Comparison of ENCODE assay signal across 23 cellular contexts in the genomic region with DNA sequence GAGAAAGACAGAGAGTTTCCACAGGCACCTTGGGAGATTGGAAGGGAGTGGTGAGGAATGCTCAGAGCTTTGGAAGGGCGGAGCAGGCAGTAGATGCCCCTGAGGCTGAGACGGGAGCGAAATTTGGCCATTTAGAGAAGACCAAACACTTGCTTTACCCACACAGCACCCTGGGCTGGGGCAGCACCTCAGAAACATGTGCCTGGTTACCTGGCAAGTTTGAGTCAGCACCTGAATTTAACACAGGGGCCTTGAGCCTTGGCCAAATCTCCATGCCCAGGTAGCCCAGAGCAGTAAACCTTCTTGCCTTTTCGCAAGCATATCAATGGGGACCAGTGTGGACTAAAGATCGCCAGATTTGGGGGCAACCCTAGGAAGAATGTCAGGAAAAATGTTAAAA.
A peak's percentile ranks its signal among the peaks of the same experiment; 100 is the strongest.
DNase-seq lines count a peak whose midpoint lies in the region; ATAC-seq, FAIRE-seq and TF ChIP-seq lines count a peak whose summit lies in the region.
"Had no signal": no experiment of that assay in that cellular context is flagged by ENCODE, and none has a peak within 500 bp of the region (broad histone marks: within the 10 kb centered on the region; RNA-seq: fewer than 3 reads in every experiment).

No MANE protein-coding gene starts in this region.

- intact Hi-C loops in heart right ventricle (cut with DNase I): no loop called here
- intact Hi-C loops in body of pancreas (cut with DNase I): no loop called here
- intact Hi-C loops in pancreas (cut with DNase I): no loop called here
- intact Hi-C loops in breast epithelium (cut with DNase I; ENCODE audit: low total_unique reads): loop anchor here (5.0 kb wide), 1 partner anchor 812 kb away; no protein-coding TSS in a partner anchor

- H3K27me3 ChIP-seq in cardiac muscle cell (no peaks in the 10 kb centered on the region), heart right ventricle (peaks cover 0 to 69% (median 43%) of the 10 kb centered on the region in 7 donors), body of pancreas (no peaks in the 10 kb centered on the region), pancreas (no peaks in the 10 kb centered on the region), breast epithelium (no peaks in the 10 kb centered on the region)
- H3K27me3 ChIP-seq: BLaER1 treated with 17β-estradiol and CSF1 and Interleukin-3, amounts not matched to agents 10 nM and 100 nM had no signal

- ATAC-seq in heart right ventricle (no peak), body of pancreas (no peak), pancreas (peak in 3 of 4 donors; percentile 36 to 91 (median 72))
- ATAC-seq: A549; CD8-positive, alpha-beta T cell; GM12878 had no signal

- FAIRE-seq in pancreas (lab: Jason Lieb, UNC): no peak
- FAIRE-seq: A549, D721Med, GM12878, GM12892, GM18507 had no signal

- no peak for TF ChIP-seq POLR2A in body of pancreas (IDR thresholded peaks at IDR 0.05)
- TF ChIP-seq POLR2A in breast epithelium (IDR thresholded peaks at IDR 0.05): no peak

- H3K9me3 ChIP-seq in cardiac muscle cell (ENCODE audit: low read depth) (no peaks in the 10 kb centered on the region), heart right ventricle (peaks cover 0 to 2% (median 0%) of the 10 kb centered on the region in 11 donors), body of pancreas (no peaks in the 10 kb centered on the region), pancreas (no peaks in the 10 kb centered on the region), breast epithelium (no peaks in the 10 kb centered on the region)
- H3K9me3 ChIP-seq: A549; BLaER1 treated with 17β-estradiol and CSF1 and Interleukin-3, amounts not matched to agents 10 nM and 100 nM; Caco-2 had no signal

- WGBS in heart right ventricle, 2 donors: 89 to 90% methylated on average over 5 of the region's 5 CpGs
- 76 to 83% methylated on average over 5 of the region's 5 CpGs for WGBS in body of pancreas, 2 donors
- 73 to 85% methylated on average over 5 of the region's 5 CpGs for WGBS in pancreas, 2 donors

- H3K4me3 ChIP-seq in cardiac muscle cell: no peak overlapping the region
- H3K4me3 ChIP-seq in heart right ventricle: no peak overlapping the region
- H3K4me3 ChIP-seq in body of pancreas: no peak overlapping the region
- no peak overlapping the region for H3K4me3 ChIP-seq in pancreas
- H3K4me3 ChIP-seq in breast epithelium: no peak overlapping the region
- H3K4me3 ChIP-seq: A549; BLaER1 treated with 17β-estradiol and CSF1 and Interleukin-3, amounts not matched to agents 10 nM and 100 nM; GM12878 had no signal

- H3K36me3 ChIP-seq in cardiac muscle cell (no peaks in the 10 kb centered on the region), heart right ventricle (no peaks in the 10 kb centered on the region), body of pancreas (replicated peaks in 1 of 2; ENCODE audit: insufficient read depth in 1 of 2, low read depth in 2 of 2) (no peaks in the 10 kb centered on the region), pancreas (no peaks in the 10 kb centered on the region), breast epithelium (no peaks in the 10 kb centered on the region)
- H3K36me3 ChIP-seq: BLaER1 treated with 17β-estradiol and CSF1 and Interleukin-3, amounts not matched to agents 10 nM and 100 nM had no signal

- H3K27ac ChIP-seq in cardiac muscle cell (peak overlapping the region; percentile 94), heart right ventricle (no peak overlapping the region), body of pancreas (no peak overlapping the region), pancreas (no peak overlapping the region), breast epithelium (no peak overlapping the region)
- H3K27ac ChIP-seq: 22Rv1; A549; BLaER1 treated with 17β-estradiol and CSF1 and Interleukin-3, amounts not matched to agents 10 nM and 100 nM; C4-2B had no signal

- TF ChIP-seq CTCF in cardiac muscle cell (IDR thresholded peaks at IDR 0.05; ENCODE audit: low read depth, low read length) (no peak), heart right ventricle (IDR thresholded peaks at IDR 0.05) (no peak), body of pancreas (IDR thresholded peaks at IDR 0.05) (no peak), pancreas (IDR thresholded peaks at IDR 0.05) (no peak), breast epithelium (IDR thresholded peaks at IDR 0.05) (no peak)

- H3K4me1 ChIP-seq in cardiac muscle cell (ENCODE audit: low read depth): peaks cover 16% of the 10 kb centered on the region
- peaks cover 0 to 6% (median 0%) of the 10 kb centered on the region in 9 donors for H3K4me1 ChIP-seq in heart right ventricle
- peaks cover 5% of the 10 kb centered on the region for H3K4me1 ChIP-seq in body of pancreas
- no peaks in the 10 kb centered on the region for H3K4me1 ChIP-seq in pancreas
- H3K4me1 ChIP-seq in breast epithelium: no peaks in the 10 kb centered on the region
- H3K4me1 ChIP-seq: A549 had no signal

- DNase-seq in cardiac muscle cell (ENCODE audit: low read depth in 1 of 2, low spot score in 1 of 2) (no peak), heart right ventricle (no peak), body of pancreas (peak in 3 of 4 donors; percentile 11 to 45 (median 26)), pancreas (peak in 1 of 6 donors; percentile 36), SHP77 treated with DMSO at 0.1 percent for 48 hours (lab: John Stamatoyannopoulos, UW) (no peak), breast epithelium (ENCODE audit: low spot score in 2 of 2) (no peak)
- DNase-seq: AML-193; Caco-2; Calu3; CD4-positive, alpha-beta T cell; CD8-positive, alpha-beta T cell; DMS79; DND-41; EL; GDM1 had no signal

Comparison
In these comparisons a context has a peak if more than half of its experiments do, and no peak if none do; other contexts are left out.
1. DNase-seq: peak in body of pancreas (3 of 4); none in cardiac muscle cell (0 of 2), heart right ventricle (0 of 2), SHP77 treated with DMSO at 0.1 percent for 48 hours (single experiment) and breast epithelium (0 of 2).
2. ATAC-seq: peak in pancreas (3 of 4); none in heart right ventricle (0 of 8) and body of pancreas (single experiment).